ENCODE assay signal across 8 cellular contexts in the genomic region with DNA sequence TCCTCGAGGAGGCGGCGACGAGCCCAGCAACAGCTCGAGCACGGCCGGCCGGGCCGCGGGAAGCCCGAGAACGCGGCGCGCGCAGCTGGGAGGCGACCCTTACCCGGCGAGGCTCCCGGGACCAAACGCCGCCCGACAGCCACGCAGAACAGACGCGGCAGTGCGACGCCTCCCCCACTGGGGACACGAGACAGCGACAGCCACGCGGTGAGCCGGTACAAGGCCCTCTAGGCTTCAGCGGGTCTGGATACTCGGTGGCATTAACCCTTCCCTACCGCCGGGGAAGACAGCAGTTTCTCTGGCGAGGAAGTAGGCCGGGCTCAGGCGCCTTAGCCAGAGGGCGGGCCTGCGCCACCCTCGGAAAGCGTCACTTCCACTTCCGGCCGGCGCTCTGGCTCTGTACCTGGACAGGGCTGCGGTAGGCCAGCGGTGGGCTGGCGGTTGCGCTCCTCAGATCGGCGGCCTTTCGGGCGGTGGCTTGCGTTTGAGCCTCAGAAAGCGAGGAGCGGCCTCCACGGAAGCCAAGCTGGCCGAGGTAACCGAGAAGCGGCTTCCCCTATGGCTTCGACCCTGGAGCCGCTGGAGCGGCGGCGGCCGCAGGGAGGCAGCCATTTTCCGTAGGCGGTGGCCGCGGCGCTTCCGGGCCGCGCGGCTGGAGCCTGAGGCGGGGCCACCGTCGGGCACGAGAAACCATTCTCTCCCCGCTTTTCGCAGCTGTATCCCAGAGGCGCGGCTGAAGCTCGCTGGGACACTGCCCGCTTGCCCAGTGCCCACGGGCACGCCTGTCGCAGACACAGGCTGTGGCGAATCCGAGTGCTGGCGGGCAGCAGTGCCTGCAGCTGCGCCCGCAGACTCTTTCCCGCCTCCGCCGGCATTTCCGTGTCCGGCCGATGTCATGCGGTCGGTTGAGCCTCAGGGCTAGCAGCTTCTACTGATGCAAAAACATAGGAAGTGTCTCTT. TPM values are rescaled to one million over a fixed set of nuclear protein-coding genes. Genes with fewer than 3 reads are reported as not detected.
DNase-seq lines count a peak whose midpoint lies in the region; TF ChIP-seq lines count a peak whose summit lies in the region.

A gene with protein sequence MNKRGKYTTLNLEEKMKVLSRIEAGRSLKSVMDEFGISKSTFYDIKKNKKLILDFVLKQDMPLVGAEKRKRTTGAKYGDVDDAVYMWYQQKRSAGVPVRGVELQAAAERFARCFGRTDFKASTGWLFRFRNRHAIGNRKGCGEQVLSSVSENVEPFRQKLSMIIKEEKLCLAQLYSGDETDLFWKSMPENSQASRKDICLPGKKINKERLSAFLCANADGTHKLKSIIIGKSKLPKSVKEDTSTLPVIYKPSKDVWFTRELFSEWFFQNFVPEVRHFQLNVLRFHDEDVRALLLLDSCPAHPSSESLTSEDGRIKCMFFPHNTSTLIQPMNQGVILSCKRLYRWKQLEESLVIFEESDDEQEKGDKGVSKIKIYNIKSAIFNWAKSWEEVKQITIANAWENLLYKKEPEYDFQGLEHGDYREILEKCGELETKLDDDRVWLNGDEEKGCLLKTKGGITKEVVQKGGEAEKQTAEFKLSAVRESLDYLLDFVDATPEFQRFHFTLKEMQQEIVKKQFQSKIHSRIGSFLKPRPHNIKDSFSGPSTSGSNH (minus strand): TSS at position 322 of the 960 bp plus-strand sequence. CDS start 4,816 bp downstream, outside the sequence.
A gene (plus strand): TSS at position 389 of the 960 bp plus-strand sequence. CDS start 2,932 bp downstream, outside the sequence.

- peaks cover 27% of the 10 kb centered on the region for H3K36me3 ChIP-seq in OCI-LY3 (replicated peaks; ENCODE audit: low read depth, low read length)
- H3K36me3 ChIP-seq in mucosa of rectum (ENCODE audit: control insufficient read depth in 2 of 2, insufficient read depth in 2 of 2, low read length in 2 of 2), result peaks cover 10 to 25% of the 10 kb centered on the region in 2 donors

- peaks cover 4% of the 10 kb centered on the region; the same call in 1 of the 2 replicates for H3K79me2 ChIP-seq in OCI-LY3 (ENCODE audit: low read length)

- H3K27ac ChIP-seq in OCI-LY3 (ENCODE audit: low read length), result peak within 1 kb of the TSS; percentile 18; the same call in 1 of the 2 replicates
- peak within 1 kb of the TSS; percentile 90 to 91 for H3K27ac ChIP-seq in mucosa of rectum (ENCODE audit: low read depth in 2 of 2, low read length in 2 of 2)

- TF ChIP-seq CTCF in GM20000 (IDR thresholded peaks at IDR 0.05; ENCODE audit: extremely low read depth, missing control alignments), result no peak
- no peak for TF ChIP-seq CTCF in OCI-LY3 (IDR thresholded peaks at IDR 0.05; ENCODE audit: low read depth, low read length)
- TF ChIP-seq CTCF in epithelial cell of proximal tubule (conservative IDR thresholded peaks at IDR 0.05; ENCODE audit: low read depth, low read length), result no peak

- peak within 1 kb of the TSS; percentile 71 for H3K4me2 ChIP-seq in OCI-LY3 (ENCODE audit: low read length)

- H3K4me3 ChIP-seq in OCI-LY3 (ENCODE audit: low read length) (peak within 1 kb of the TSS; percentile 81), epithelial cell of proximal tubule (ENCODE audit: low read depth, low read length) (peak within 1 kb of the TSS; percentile 75), mucosa of rectum (ENCODE audit: low read length in 2 of 2) (peak within 1 kb of the TSS; percentile 87 to 89)

- H3K4me1 ChIP-seq in OCI-LY3 (ENCODE audit: low read length) (no peaks in the 10 kb centered on the region; the same call in 1 of the 2 replicates), mucosa of rectum (ENCODE audit: control insufficient read depth in 2 of 2, insufficient read depth in 2 of 2, low read length in 2 of 2) (peaks cover 5 to 11% of the 10 kb centered on the region in 2 donors)

- H3K9ac ChIP-seq in OCI-LY3 (ENCODE audit: low read length), result peak within 1 kb of the TSS; percentile 54; the same call in 1 of the 2 replicates
- peak within 1 kb of the TSS; percentile 70 to 81 for H3K9ac ChIP-seq in mucosa of rectum (ENCODE audit: low read depth in 1 of 2, low read length in 2 of 2)

- no peaks in the 10 kb centered on the region for H3K27me3 ChIP-seq in OCI-LY3 (ENCODE audit: low read depth, low read length)
- no peaks in the 10 kb centered on the region for H3K27me3 ChIP-seq in mucosa of rectum (ENCODE audit: control insufficient read depth in 2 of 2, insufficient read depth in 2 of 2, low read length in 2 of 2)

- H3K9me3 ChIP-seq in OCI-LY3 (ENCODE audit: insufficient read depth, low read length) (0 out of 2 replicates have a peak, but pooled peaks cover 12% of the 10 kb centered on the region), mucosa of rectum (ENCODE audit: control insufficient read depth in 2 of 2, low read length in 2 of 2) (peaks cover 27 to 28% of the 10 kb centered on the region in 2 donors)

- DNase-seq in COLO829 (ENCODE audit: low spot score), result peak; percentile 14
- peak; percentile 94 for DNase-seq in GM20000 (ENCODE audit: low spot score)
- peak; percentile 86 for DNase-seq in HT1080 (ENCODE audit: low read depth)
- DNase-seq in activated T-cell treated with anti-CD3 and anti-CD28 coated beads for 48 hours (ENCODE audit: low read depth), result peak; percentile 79
- no peak for DNase-seq in epithelial cell of proximal tubule (ENCODE audit: low read depth)
- peak; percentile 74 for DNase-seq in stimulated activated CD8-positive, alpha-beta memory T cell treated with anti-CD3 and anti-CD28 coated beads, Interleukin-4, amount 100 ng/mL, for 24 hours (ENCODE audit: low read depth)

- H2AFZ ChIP-seq in OCI-LY3 (ENCODE audit: low read depth, low read length), result peak within 1 kb of the TSS; percentile 64

- no peaks in the 10 kb centered on the region for H4K20me1 ChIP-seq in OCI-LY3 (ENCODE audit: insufficient read depth, low read length)

RNA-seq across cellular contexts. Expression of the first gene that starts in this region (rescaled TPM):
- total RNA-seq in HT1080 (2014; rRNA removed; shearing (Covaris generic)), result 2.8 and 3.1 TPM in 2 replicates
- 2.4 and 4.1 TPM in 2 replicates for polyA plus RNA-seq in HT1080 (2015; cell fraction: cytosol; rRNA removed)
- polyA plus RNA-seq in HT1080 (2015; cell fraction: nucleus; rRNA removed), result 4.5 and 11.7 TPM in 2 replicates
- 1.8 and 1.9 TPM in 2 replicates for total RNA-seq in epithelial cell of proximal tubule

RNA-seq across cellular contexts. Expression of the second gene that starts in this region (rescaled TPM):
- 12.2 and 16.9 TPM in 2 replicates for total RNA-seq in HT1080 (2014; rRNA removed; shearing (Covaris generic))
- polyA plus RNA-seq in HT1080 (2015; cell fraction: cytosol; rRNA removed), result 9.3 and 11.9 TPM in 2 replicates
- 38.4 and 43.3 TPM in 2 replicates for polyA plus RNA-seq in HT1080 (2015; cell fraction: nucleus; rRNA removed)
- total RNA-seq in epithelial cell of proximal tubule, result 8.5 and 12.9 TPM in 2 replicates
